ENCODE assay signal across 1 cellular context in the genomic region with DNA sequence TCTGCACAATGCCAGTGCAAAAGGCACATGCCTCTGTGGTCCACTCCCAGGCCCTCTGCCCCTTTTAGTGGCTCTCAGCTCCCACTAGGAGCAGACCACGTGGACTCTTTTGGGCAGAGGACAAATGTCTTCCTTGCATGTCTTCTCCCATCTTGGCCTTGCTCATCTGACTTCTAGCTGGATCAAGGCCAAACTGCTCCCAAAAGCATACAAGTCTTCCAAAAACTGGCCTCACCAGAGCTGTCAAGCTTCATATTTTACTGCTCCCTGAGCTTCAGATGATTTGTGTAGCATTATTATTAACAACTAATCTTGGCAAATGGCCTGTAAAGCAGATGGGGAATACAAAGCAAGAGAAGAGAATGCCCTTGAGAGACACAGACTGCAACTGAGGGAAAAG.
TF ChIP-seq lines count a peak whose summit lies in the region.

No MANE protein-coding gene starts in this region.

TF ChIP-seq in SK-N-SH, 30 proteins besides CTCF, POLR2A, EP300 and RAD21:
- TF ChIP-seq POLR2AphosphoS5 (IDR thresholded peaks at IDR 0.05; ENCODE audit: low read depth, low read length): no peak
- TF ChIP-seq, protein P1, sequence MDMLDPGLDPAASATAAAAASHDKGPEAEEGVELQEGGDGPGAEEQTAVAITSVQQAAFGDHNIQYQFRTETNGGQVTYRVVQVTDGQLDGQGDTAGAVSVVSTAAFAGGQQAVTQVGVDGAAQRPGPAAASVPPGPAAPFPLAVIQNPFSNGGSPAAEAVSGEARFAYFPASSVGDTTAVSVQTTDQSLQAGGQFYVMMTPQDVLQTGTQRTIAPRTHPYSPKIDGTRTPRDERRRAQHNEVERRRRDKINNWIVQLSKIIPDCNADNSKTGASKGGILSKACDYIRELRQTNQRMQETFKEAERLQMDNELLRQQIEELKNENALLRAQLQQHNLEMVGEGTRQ (IDR thresholded peaks at IDR 0.05; ENCODE audit: borderline replicate concordance, low read depth, low read length): no peak
- TF ChIP-seq NFIC (IDR thresholded peaks at IDR 0.05; ENCODE audit: borderline replicate concordance): no peak
- no peak for TF ChIP-seq FOXM1 (IDR thresholded peaks at IDR 0.05; ENCODE audit: low read depth)
- TF ChIP-seq, protein P2, sequence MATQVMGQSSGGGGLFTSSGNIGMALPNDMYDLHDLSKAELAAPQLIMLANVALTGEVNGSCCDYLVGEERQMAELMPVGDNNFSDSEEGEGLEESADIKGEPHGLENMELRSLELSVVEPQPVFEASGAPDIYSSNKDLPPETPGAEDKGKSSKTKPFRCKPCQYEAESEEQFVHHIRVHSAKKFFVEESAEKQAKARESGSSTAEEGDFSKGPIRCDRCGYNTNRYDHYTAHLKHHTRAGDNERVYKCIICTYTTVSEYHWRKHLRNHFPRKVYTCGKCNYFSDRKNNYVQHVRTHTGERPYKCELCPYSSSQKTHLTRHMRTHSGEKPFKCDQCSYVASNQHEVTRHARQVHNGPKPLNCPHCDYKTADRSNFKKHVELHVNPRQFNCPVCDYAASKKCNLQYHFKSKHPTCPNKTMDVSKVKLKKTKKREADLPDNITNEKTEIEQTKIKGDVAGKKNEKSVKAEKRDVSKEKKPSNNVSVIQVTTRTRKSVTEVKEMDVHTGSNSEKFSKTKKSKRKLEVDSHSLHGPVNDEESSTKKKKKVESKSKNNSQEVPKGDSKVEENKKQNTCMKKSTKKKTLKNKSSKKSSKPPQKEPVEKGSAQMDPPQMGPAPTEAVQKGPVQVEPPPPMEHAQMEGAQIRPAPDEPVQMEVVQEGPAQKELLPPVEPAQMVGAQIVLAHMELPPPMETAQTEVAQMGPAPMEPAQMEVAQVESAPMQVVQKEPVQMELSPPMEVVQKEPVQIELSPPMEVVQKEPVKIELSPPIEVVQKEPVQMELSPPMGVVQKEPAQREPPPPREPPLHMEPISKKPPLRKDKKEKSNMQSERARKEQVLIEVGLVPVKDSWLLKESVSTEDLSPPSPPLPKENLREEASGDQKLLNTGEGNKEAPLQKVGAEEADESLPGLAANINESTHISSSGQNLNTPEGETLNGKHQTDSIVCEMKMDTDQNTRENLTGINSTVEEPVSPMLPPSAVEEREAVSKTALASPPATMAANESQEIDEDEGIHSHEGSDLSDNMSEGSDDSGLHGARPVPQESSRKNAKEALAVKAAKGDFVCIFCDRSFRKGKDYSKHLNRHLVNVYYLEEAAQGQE (IDR thresholded peaks at IDR 0.05; ENCODE audit: low read depth, low read length): no peak
- TF ChIP-seq, protein P3, sequence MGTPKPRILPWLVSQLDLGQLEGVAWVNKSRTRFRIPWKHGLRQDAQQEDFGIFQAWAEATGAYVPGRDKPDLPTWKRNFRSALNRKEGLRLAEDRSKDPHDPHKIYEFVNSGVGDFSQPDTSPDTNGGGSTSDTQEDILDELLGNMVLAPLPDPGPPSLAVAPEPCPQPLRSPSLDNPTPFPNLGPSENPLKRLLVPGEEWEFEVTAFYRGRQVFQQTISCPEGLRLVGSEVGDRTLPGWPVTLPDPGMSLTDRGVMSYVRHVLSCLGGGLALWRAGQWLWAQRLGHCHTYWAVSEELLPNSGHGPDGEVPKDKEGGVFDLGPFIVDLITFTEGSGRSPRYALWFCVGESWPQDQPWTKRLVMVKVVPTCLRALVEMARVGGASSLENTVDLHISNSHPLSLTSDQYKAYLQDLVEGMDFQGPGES (IDR thresholded peaks at IDR 0.05; ENCODE audit: low read depth, low read length): no peak
- no peak for TF ChIP-seq MXI1 (IDR thresholded peaks at IDR 0.05; ENCODE audit: low read depth, low read length)
- no peak for TF ChIP-seq FOXJ3 (CRISPR knock-in tag; IDR thresholded peaks at IDR 0.05)
- TF ChIP-seq EZH2phosphoT487 (IDR thresholded peaks at IDR 0.05; ENCODE audit: borderline replicate concordance, low read depth): no peak
- no peak for TF ChIP-seq RXRA (IDR thresholded peaks at IDR 0.05; ENCODE audit: borderline replicate concordance, low read depth)
- no peak for TF ChIP-seq TEAD4 (IDR thresholded peaks at IDR 0.05; ENCODE audit: borderline replicate concordance, insufficient read depth)
- no peak for TF ChIP-seq TCF12 (IDR thresholded peaks at IDR 0.05)
- no peak for TF ChIP-seq RFX5 (IDR thresholded peaks at IDR 0.05; ENCODE audit: low read length)
- TF ChIP-seq, protein P4, sequence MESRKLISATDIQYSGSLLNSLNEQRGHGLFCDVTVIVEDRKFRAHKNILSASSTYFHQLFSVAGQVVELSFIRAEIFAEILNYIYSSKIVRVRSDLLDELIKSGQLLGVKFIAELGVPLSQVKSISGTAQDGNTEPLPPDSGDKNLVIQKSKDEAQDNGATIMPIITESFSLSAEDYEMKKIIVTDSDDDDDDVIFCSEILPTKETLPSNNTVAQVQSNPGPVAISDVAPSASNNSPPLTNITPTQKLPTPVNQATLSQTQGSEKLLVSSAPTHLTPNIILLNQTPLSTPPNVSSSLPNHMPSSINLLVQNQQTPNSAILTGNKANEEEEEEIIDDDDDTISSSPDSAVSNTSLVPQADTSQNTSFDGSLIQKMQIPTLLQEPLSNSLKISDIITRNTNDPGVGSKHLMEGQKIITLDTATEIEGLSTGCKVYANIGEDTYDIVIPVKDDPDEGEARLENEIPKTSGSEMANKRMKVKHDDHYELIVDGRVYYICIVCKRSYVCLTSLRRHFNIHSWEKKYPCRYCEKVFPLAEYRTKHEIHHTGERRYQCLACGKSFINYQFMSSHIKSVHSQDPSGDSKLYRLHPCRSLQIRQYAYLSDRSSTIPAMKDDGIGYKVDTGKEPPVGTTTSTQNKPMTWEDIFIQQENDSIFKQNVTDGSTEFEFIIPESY (IDR thresholded peaks at IDR 0.05; ENCODE audit: borderline replicate concordance, low read depth): no peak
- TF ChIP-seq ELF1 (IDR thresholded peaks at IDR 0.05): no peak
